In genomic region chr14:66401447-66402095, GRCh38 we compare ENCODE assay signal across 10 cellular contexts.
DNase-seq lines count a peak whose midpoint lies in the region; ATAC-seq and TF ChIP-seq lines count a peak whose summit lies in the region.
"Had no signal": no experiment of that assay in that cellular context is flagged by ENCODE, and none has a peak within 500 bp of the region (broad histone marks: within the 10 kb centered on the region; RNA-seq: fewer than 3 reads in every experiment).

No MANE protein-coding gene starts in this region.

- H3K27ac Mint-ChIP-seq in neural crest cell (ENCODE audit: unreplicated experiment) (no peak overlapping the region), natural killer cell (no peak overlapping the region)

- H3K4me1 ChIP-seq in DOHH2 (ENCODE audit: control insufficient read depth, low read length) = no peaks in the 10 kb centered on the region
- H3K4me1 ChIP-seq in mammary epithelial cell (ENCODE audit: insufficient read depth, low read length) = no peaks in the 10 kb centered on the region
- H3K4me1 ChIP-seq in prostate gland (replicated peaks) = no peaks in the 10 kb centered on the region
- H3K4me1 ChIP-seq: parathyroid adenoma had no signal

- H3K79me2 ChIP-seq in DOHH2 (ENCODE audit: control insufficient read depth, low read length) = no peaks in the 10 kb centered on the region
- H3K79me2 ChIP-seq in mammary epithelial cell (ENCODE audit: insufficient read depth, low read length) = no peaks in the 10 kb centered on the region
- H3K79me2 ChIP-seq: parathyroid adenoma had no signal

- no peaks in the 10 kb centered on the region for H3F3A ChIP-seq in DOHH2 (ENCODE audit: control insufficient read depth, insufficient read depth)

- no peaks in the 10 kb centered on the region for H3K9me3 Mint-ChIP-seq in neural crest cell
- H3K9me3 Mint-ChIP-seq in natural killer cell = no peaks in the 10 kb centered on the region

- dilution Hi-C loops in mammary epithelial cell (cut with HindIII; ENCODE audit: low sequenced_read_pairs) = loop anchor here (5.0 kb wide), 1 partner anchor 51 kb away; no protein-coding TSS in a partner anchor

- BruUV-seq in mammary epithelial cell (replicated peaks; lab: Mats Ljungman, UMichigan) = no TSS peak

- CTCF ChIA-PET in mammary epithelial cell (lab: Charles Lee; ENCODE audit: low non-redundant PET) = interaction anchor here (0.5 to 0.7 kb wide), 3 partner anchors 22 to 105 kb away, joined by 3 to 9 read pairs (median 3); no protein-coding TSS in a partner anchor

- H3K36me3 Mint-ChIP-seq in neural crest cell (ENCODE audit: low read depth) (no peaks in the 10 kb centered on the region), natural killer cell (no peaks in the 10 kb centered on the region)

- H3K4me1 Mint-ChIP-seq in neural crest cell = peaks cover 7% of the 10 kb centered on the region
- H3K4me1 Mint-ChIP-seq in natural killer cell = peaks cover 0 to 4% of the 10 kb centered on the region in 2 donors

- H3K36me3 ChIP-seq in DOHH2 (ENCODE audit: control insufficient read depth, low read length) = no peaks in the 10 kb centered on the region
- H3K36me3 ChIP-seq in mammary epithelial cell (ENCODE audit: insufficient read depth, low read length) = no peaks in the 10 kb centered on the region
- no peaks in the 10 kb centered on the region for H3K36me3 ChIP-seq in prostate gland

- WGBS in mammary epithelial cell (ENCODE audit: low coverage, missing lambda C conversion rate) = 89% methylated on average over 1 of the region's 1 CpG
- 38% methylated on average over 1 of the region's 1 CpG for WGBS in prostate gland

- no peak overlapping the region for H3K9ac ChIP-seq in mammary epithelial cell (ENCODE audit: insufficient read depth, low read length)
- H3K9ac ChIP-seq: parathyroid adenoma had no signal

- H3K4me3 Mint-ChIP-seq in neural crest cell = no peak overlapping the region
- no peak overlapping the region for H3K4me3 Mint-ChIP-seq in natural killer cell

- no peak for TF ChIP-seq POLR2A in prostate gland (IDR thresholded peaks at IDR 0.05)

- H3K27me3 ChIP-seq in DOHH2 (ENCODE audit: control insufficient read depth, low read length) = peaks cover 37% of the 10 kb centered on the region
- no peaks in the 10 kb centered on the region for H3K27me3 ChIP-seq in mammary epithelial cell (ENCODE audit: insufficient read depth, low read length)
- no peaks in the 10 kb centered on the region for H3K27me3 ChIP-seq in prostate gland (replicated peaks; ENCODE audit: insufficient read depth)

- no peak for ATAC-seq in natural killer cell
- no peak for ATAC-seq in GM21786 (IDR thresholded peaks at IDR 0.05; ENCODE audit: unreplicated experiment)

- H3K9me3 ChIP-seq in DOHH2 (ENCODE audit: control insufficient read depth, insufficient read depth, low read length) = no peaks in the 10 kb centered on the region
- H3K9me3 ChIP-seq in mammary epithelial cell (replicated peaks; ENCODE audit: insufficient read depth, low read length) = no peaks in the 10 kb centered on the region
- H3K9me3 ChIP-seq in prostate gland = no peaks in the 10 kb centered on the region

- H3K27me3 Mint-ChIP-seq in neural crest cell (ENCODE audit: low read depth) (no peaks in the 10 kb centered on the region), natural killer cell (ENCODE audit: low read depth in 2 of 2) (no peaks in the 10 kb centered on the region)

- TF ChIP-seq CTCF in DOHH2 (IDR thresholded peaks at IDR 0.05; ENCODE audit: low read depth, low read length, poor library complexity, severe bottlenecking) (peak; percentile 52), mammary epithelial cell (conservative IDR thresholded peaks at IDR 0.05 in 1 of 2, IDR thresholded peaks at IDR 0.05 in 1 of 2; ENCODE audit: extremely low read depth in 1 of 2, insufficient read depth in 1 of 2, low read depth in 1 of 2, low read length in 2 of 2) (peak; percentile 57 to 70), neural crest cell (conservative IDR thresholded peaks at IDR 0.05) (peak; percentile 57), natural killer cell (IDR thresholded peaks at IDR 0.05) (no peak), prostate gland (IDR thresholded peaks at IDR 0.05) (peak in 1 of 4 experiments; percentile 17)

- no peak overlapping the region for H2AFZ ChIP-seq in mammary epithelial cell (ENCODE audit: low read depth, low read length)
- H2AFZ ChIP-seq: parathyroid adenoma had no signal

- intact Hi-C loops in mammary epithelial cell (cut with micrococcal nuclease) = loop anchor here (5.0 kb wide), 1 partner anchor 886 kb away; no protein-coding TSS in a partner anchor
- intact Hi-C loops in natural killer cell (cut with micrococcal nuclease) = no loop called here
- intact Hi-C loops in prostate gland (cut with DNase I) = loop anchor here (5.0 kb wide), 1 partner anchor 39 kb away; no protein-coding TSS in a partner anchor

- DNase-seq in NCI-H1105 (lab: John Stamatoyannopoulos, UW) (peak; percentile 22), mammary epithelial cell (peak; percentile 33), neural crest cell (ENCODE audit: low read depth, low spot score) (no peak), natural killer cell (no peak), GDM1 (lab: John Stamatoyannopoulos, UW) (no peak), prostate gland (ENCODE audit: low spot score) (no peak)

- in situ Hi-C loops in mammary epithelial cell (cut with MboI; ENCODE audit: low sequenced_read_pairs in 2 of 2) = no loop called here

- no peak overlapping the region for H3K27ac ChIP-seq in DOHH2 (ENCODE audit: low read depth, low read length)
- H3K27ac ChIP-seq in mammary epithelial cell (ENCODE audit: insufficient read depth, low read depth, low read length) = no peak overlapping the region
- H3K27ac ChIP-seq in prostate gland = no peak overlapping the region
- H3K27ac ChIP-seq: HL-60, parathyroid adenoma had no signal

- H3K4me2 ChIP-seq in DOHH2 (ENCODE audit: low read length) (no peak overlapping the region), mammary epithelial cell (ENCODE audit: insufficient read depth, low read depth, low read length) (no peak overlapping the region)

- H3K4me3 ChIP-seq in DOHH2 (ENCODE audit: low read length) (no peak overlapping the region), mammary epithelial cell (replicated peaks in 1 of 3; ENCODE audit: insufficient read depth in 1 of 3, low read depth in 2 of 3, low read length in 3 of 3) (no peak overlapping the region), prostate gland (no peak overlapping the region)

- no peaks in the 10 kb centered on the region for H4K20me1 ChIP-seq in DOHH2 (ENCODE audit: control insufficient read depth, insufficient read depth, low read depth, low read length)
- H4K20me1 ChIP-seq in mammary epithelial cell (ENCODE audit: insufficient read depth, low read length) = no peaks in the 10 kb centered on the region

- no peaks in the 10 kb centered on the region for H3K9me2 ChIP-seq in DOHH2 (replicated peaks; ENCODE audit: control insufficient read depth, low read length)

Comparison
In these comparisons a context has a peak if more than half of its experiments do, and no peak if none do; other contexts are left out.
1. DNase-seq: peak in NCI-H1105 (single experiment) and mammary epithelial cell (single experiment); none in neural crest cell (single experiment), natural killer cell (single experiment), GDM1 (single experiment) and prostate gland (single experiment).